Comparison of ENCODE assay signal across 11 cellular contexts in genomic region chr7:120991570-120991969, GRCh38. TPM values are rescaled to one million over a fixed set of nuclear protein-coding genes. Genes with fewer than 3 reads are reported as not detected.
DNase-seq lines count a peak whose midpoint lies in the region; ATAC-seq and TF ChIP-seq lines count a peak whose summit lies in the region.
"Had no signal": no experiment of that assay in that cellular context is flagged by ENCODE, and none has a peak within 500 bp of the region (broad histone marks: within the 10 kb centered on the region; RNA-seq: fewer than 3 reads in every experiment).

No MANE protein-coding gene starts in this region.

- H3K18ac ChIP-seq in H9 (ENCODE audit: insufficient read length, low read depth, low read length) = no peak overlapping the region

- no peaks in the 10 kb centered on the region for H3K79me2 ChIP-seq in H9 (ENCODE audit: insufficient read depth, low read length)

- DNase-seq in AG20443 (ENCODE audit: low spot score) (peak; percentile 18), RPMI7951 (ENCODE audit: low read depth) (peak; percentile 46), fibroblast of pulmonary artery (ENCODE audit: low read depth) (peak; percentile 57), H9 (no peak)
- no peak for DNase-seq in stimulated activated CD4-positive, alpha-beta T cell treated with anti-CD3 and anti-CD28 coated beads, Interleukin-4, amount 100 ng/mL, for 24 hours
- DNase-seq: activated CD4-positive, alpha-beta T cell treated with anti-CD3 and anti-CD28 coated beads, Interleukin-2, amount 10 ng/mL, durations not matched to agents 24 days and 14 days; activated naive CD4-positive, alpha-beta T cell treated with Interleukin-2 at 50 U/mL for 16 hours had no signal

- H2AK5ac ChIP-seq in H9 (ENCODE audit: insufficient read length, low read length) = no peak overlapping the region

- no peak overlapping the region for H2BK20ac ChIP-seq in H9 (ENCODE audit: low read depth, low read length, poor library complexity, severe bottlenecking)

- TF ChIP-seq CTCF in fibroblast of pulmonary artery (IDR thresholded peaks at IDR 0.05; ENCODE audit: low read length, missing control alignments) (no peak), H9 (conservative IDR thresholded peaks at IDR 0.05) (no peak)

- H3K9me3 ChIP-seq in skeletal muscle satellite cell (replicated peaks; ENCODE audit: low read length) (no peaks in the 10 kb centered on the region), H9 (ENCODE audit: control insufficient read depth, low read depth, low read length) (no peaks in the 10 kb centered on the region)

- peaks cover 50% of the 10 kb centered on the region for H3K4me1 ChIP-seq in skeletal muscle satellite cell (ENCODE audit: control insufficient read depth, insufficient read depth, low read length)
- no peaks in the 10 kb centered on the region for H3K4me1 ChIP-seq in H9 (ENCODE audit: insufficient read depth, low read length)

- no peak overlapping the region for H3T11ph ChIP-seq in H9 (ENCODE audit: low read length)

- no CpG with 5 or more reads among the region's 2 CpGs for WGBS in H9 (ENCODE audit: extremely low coverage, insufficient read length, low lambda C conversion rate)

- H3K4me1 Mint-ChIP-seq in H9 = peaks cover 10 to 14% of the 10 kb centered on the region in 2 experiments

- H3K9ac ChIP-seq in skeletal muscle satellite cell (ENCODE audit: low read depth, low read length) (peak overlapping the region; percentile 87), H9 (ENCODE audit: extremely low read depth, insufficient read length, low read length) (no peak overlapping the region)

- H3K27me3 ChIP-seq in skeletal muscle satellite cell (ENCODE audit: control insufficient read depth, insufficient read depth, low read length) (no peaks in the 10 kb centered on the region), H9 (ENCODE audit: insufficient read depth, low read length) (peaks cover 3% of the 10 kb centered on the region; the same call in 1 of the 2 replicates)

- no peaks in the 10 kb centered on the region for H3K36me3 ChIP-seq in skeletal muscle satellite cell (ENCODE audit: insufficient read depth, low read length)

- peaks cover 27% of the 10 kb centered on the region for H3K27me3 Mint-ChIP-seq in H9 (ENCODE audit: low read depth)

- no peak overlapping the region for H4K8ac ChIP-seq in H9 (replicated peaks; ENCODE audit: insufficient read length, low read depth, low read length)

- no peak overlapping the region for H3K14ac ChIP-seq in H9 (ENCODE audit: insufficient read depth, low read length)

- H3K36me3 Mint-ChIP-seq in H9 (ENCODE audit: insufficient read depth in 1 of 3, low read depth in 3 of 3) = no peaks in the 10 kb centered on the region
- H3K36me3 Mint-ChIP-seq: memory B cell had no signal

- peak overlapping the region; percentile 64 for H3K4me3 ChIP-seq in fibroblast of pulmonary artery (replicated peaks; ENCODE audit: low read depth, low read length)
- H3K4me3 ChIP-seq in skeletal muscle satellite cell (ENCODE audit: low read length) = peak overlapping the region; percentile 70

- no peaks in the 10 kb centered on the region for H3K9me3 Mint-ChIP-seq in H9
- H3K9me3 Mint-ChIP-seq: activated CD4-positive, alpha-beta T cell treated with anti-CD3 and anti-CD28 coated beads, Interleukin-2, amount 10 ng/mL, durations not matched to agents 24 days and 14 days; memory B cell had no signal

- no peak overlapping the region for H3K56ac ChIP-seq in H9 (ENCODE audit: insufficient read length, low read depth, low read length)

- H2BK12ac ChIP-seq in H9 (ENCODE audit: insufficient read length, low read depth, low read length) = no peak overlapping the region

- H3K4ac ChIP-seq in H9 (ENCODE audit: low read depth, low read length) = no peak overlapping the region

- no peak overlapping the region for H2AFZ ChIP-seq in H9 (ENCODE audit: low read length)

- H3K4me2 ChIP-seq in skeletal muscle satellite cell (ENCODE audit: low read length) (peak overlapping the region; percentile 88), H9 (ENCODE audit: insufficient read depth, insufficient read length, low read length) (no peak overlapping the region)

- H2BK15ac ChIP-seq in H9 (ENCODE audit: low read depth, low read length) = no peak overlapping the region

- peaks cover 4% of the 10 kb centered on the region for H3K23me2 ChIP-seq in H9 (ENCODE audit: insufficient read length, low read depth, low read length, poor library complexity, severe bottlenecking)

- H3K27ac Mint-ChIP-seq in H9 = no peak overlapping the region
- H3K27ac Mint-ChIP-seq: activated CD4-positive, alpha-beta T cell treated with anti-CD3 and anti-CD28 coated beads, Interleukin-2, amount 10 ng/mL, durations not matched to agents 24 days and 14 days; memory B cell had no signal

- H4K91ac ChIP-seq in H9 (ENCODE audit: insufficient read length, low read depth, low read length) = no peak overlapping the region

- H2BK5ac ChIP-seq in H9 (ENCODE audit: insufficient read length, low read length) = no peak overlapping the region

- ATAC-seq in HG03439 (IDR thresholded peaks at IDR 0.05; ENCODE audit: unreplicated experiment) (no peak), GM18873 (IDR thresholded peaks at IDR 0.05; ENCODE audit: low FRiP score, unreplicated experiment) (no peak)

- H2BK120ac ChIP-seq in H9 (ENCODE audit: low read depth, low read length, poor library complexity, severe bottlenecking) = no peak overlapping the region

- H4K20me1 ChIP-seq in H9 (ENCODE audit: control insufficient read depth, insufficient read depth, insufficient read length) = no peaks in the 10 kb centered on the region

- H3K23ac ChIP-seq in H9 (ENCODE audit: insufficient read length, low read depth, low read length) = no peak overlapping the region

- no peaks in the 10 kb centered on the region for H3K79me1 ChIP-seq in H9 (ENCODE audit: insufficient read depth, low read depth, low read length, poor library complexity, severe bottlenecking)

- no peak overlapping the region for H3K27ac ChIP-seq in H9 (ENCODE audit: insufficient read length, low read depth, low read length)

- no peak overlapping the region for H3K4me3 Mint-ChIP-seq in H9
- H3K4me3 Mint-ChIP-seq: activated CD4-positive, alpha-beta T cell treated with anti-CD3 and anti-CD28 coated beads, Interleukin-2, amount 10 ng/mL, durations not matched to agents 24 days and 14 days; memory B cell had no signal

- no peak overlapping the region for H4K5ac ChIP-seq in H9 (ENCODE audit: insufficient read length, low read depth, low read length)

RNA-seq across cellular contexts. Expression of gene CPED1, which starts 3.1 kb away (rescaled TPM):
- total RNA-seq in RPMI7951 (2014; rRNA removed; shearing (Covaris generic)) = 28.2 and 33.6 TPM in 2 replicates
- 28.6 and 29.9 TPM in 2 replicates for total RNA-seq in skeletal muscle satellite cell (2012; rRNA removed)
- total RNA-seq in H9 (2021) = 0.13 and 0.15 TPM in 2 replicates
- total RNA-seq: activated CD4-positive, alpha-beta T cell treated with anti-CD3 and anti-CD28 coated beads, Interleukin-2, amount 10 ng/mL, durations not matched to agents 24 days and 14 days had no signal

RNA-seq across cellular contexts. Expression of gene ING3, which starts 41.0 kb away (rescaled TPM):
- 20.7 and 28.7 TPM in 2 replicates for total RNA-seq in RPMI7951 (2014; rRNA removed; shearing (Covaris generic))
- 7.2 and 9.4 TPM in 2 replicates for total RNA-seq in skeletal muscle satellite cell (2012; rRNA removed)
- total RNA-seq in H9 (2021) = 22.7 and 23.1 TPM in 2 replicates

Comparison
In these comparisons a context has a peak if more than half of its experiments do, and no peak if none do; other contexts are left out.
1. DNase-seq: peak in AG20443 (single experiment), RPMI7951 (single experiment) and fibroblast of pulmonary artery (single experiment); none in H9 (single experiment) and stimulated activated CD4-positive, alpha-beta T cell treated with anti-CD3 and anti-CD28 coated beads, Interleukin-4, amount 100 ng/mL, for 24 hours (single experiment).
2. RNA of gene CPED1, which starts 3.1 kb away (total RNA-seq): 28.2 to 33.6 TPM in RPMI7951; 0.13 to 0.15 TPM in H9; every median in the first group is over 10 times any median in the second.